ENCODE assay signal across 15 cellular contexts in the genomic region with DNA sequence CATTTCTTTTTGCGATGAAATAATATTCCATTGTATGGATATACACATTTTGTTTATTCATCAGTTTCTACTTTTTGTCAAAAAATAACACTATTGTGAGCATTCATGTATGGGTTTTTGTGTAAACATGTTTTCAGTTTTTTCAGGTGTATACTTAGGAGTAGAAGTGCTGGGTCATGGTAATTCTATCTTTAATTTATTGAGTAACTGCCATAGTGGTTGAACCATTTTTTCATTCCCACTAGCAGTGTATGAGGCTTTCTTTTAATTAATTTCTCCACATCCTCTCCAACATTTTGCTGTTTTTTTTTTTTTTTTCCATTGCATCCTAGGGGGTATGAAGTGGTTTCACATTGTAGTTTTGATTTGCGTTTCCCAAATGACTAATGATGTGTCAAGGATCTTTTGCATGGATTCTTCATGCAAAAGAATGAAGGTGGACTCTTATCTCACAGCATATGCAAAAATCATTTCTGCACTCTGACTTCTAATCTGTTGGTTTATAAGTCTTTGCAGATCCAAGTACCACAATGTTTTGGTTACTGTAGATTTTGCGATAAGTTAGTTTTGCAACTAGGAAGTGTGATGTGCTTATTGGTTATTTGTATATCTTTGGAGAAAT. TPM values are rescaled to one million over a fixed set of nuclear protein-coding genes. Genes with fewer than 3 reads are reported as not detected.
DNase-seq lines count a peak whose midpoint lies in the region; ATAC-seq and TF ChIP-seq lines count a peak whose summit lies in the region.
"Had no signal": no experiment of that assay in that cellular context is flagged by ENCODE, and none has a peak within 500 bp of the region (broad histone marks: within the 10 kb centered on the region; RNA-seq: fewer than 3 reads in every experiment).

No MANE protein-coding gene starts in this region.

- H3K36me3 ChIP-seq in SK-N-MC (ENCODE audit: insufficient read depth, low read length): peaks cover 24% of the 10 kb centered on the region
- H3K36me3 ChIP-seq in heart right ventricle: no peaks in the 10 kb centered on the region
- H3K36me3 ChIP-seq: WERI-Rb-1 had no signal

- H3K27ac ChIP-seq in SK-N-MC (peak overlapping the region; percentile 58), epithelial cell of prostate (peak overlapping the region; percentile 76), heart right ventricle (peak overlapping the region in 1 of 10 donors; percentile 3)
- H3K27ac ChIP-seq: WERI-Rb-1 had no signal

- H3K9me3 ChIP-seq in SK-N-MC (ENCODE audit: low read depth, low read length) (peaks cover 10% of the 10 kb centered on the region; the same call in 1 of the 2 replicates), heart right ventricle (no peaks in the 10 kb centered on the region)
- H3K9me3 ChIP-seq: mucosa of descending colon had no signal

- WGBS in heart right ventricle, 2 donors: 94 to 96% methylated on average over 3 of the region's 3 CpGs

- no peak overlapping the region for H3K9ac ChIP-seq in SK-N-MC (ENCODE audit: insufficient read length)

- H3K27ac Mint-ChIP-seq in stimulated activated naive CD8-positive, alpha-beta T cell treated with anti-CD3 and anti-CD28 coated beads, Interleukin-15, Interleukin-2, amounts not matched to agents 100 ng/mL and 50 ng/mL, for 24 hours: peak overlapping the region; percentile 73

- peak overlapping the region; percentile 12 for H3K4me3 Mint-ChIP-seq in stimulated activated naive CD8-positive, alpha-beta T cell treated with anti-CD3 and anti-CD28 coated beads, Interleukin-15, Interleukin-2, amounts not matched to agents 100 ng/mL and 50 ng/mL, for 24 hours

- H3K36me3 Mint-ChIP-seq in stimulated activated naive CD8-positive, alpha-beta T cell treated with anti-CD3 and anti-CD28 coated beads, Interleukin-15, Interleukin-2, amounts not matched to agents 100 ng/mL and 50 ng/mL, for 24 hours (ENCODE audit: low read depth): peaks cover 8% of the 10 kb centered on the region

- DNase-seq in stimulated activated naive CD8-positive, alpha-beta T cell treated with anti-CD3 and anti-CD28 coated beads, Interleukin-15, Interleukin-2, amounts not matched to agents 100 U/mL and 50 U/mL, for 24 hours: no peak
- no peak for DNase-seq in SK-N-MC (ENCODE audit: low read depth, low spot score)
- no peak for DNase-seq in epithelial cell of prostate (ENCODE audit: low read depth, low spot score)
- no peak for DNase-seq in pons (ENCODE audit: low spot score)
- DNase-seq in left lobe of liver (ENCODE audit: low spot score): no peak
- no peak for DNase-seq in heart right ventricle
- DNase-seq: AML-193; caudate nucleus; NCI-H1417 treated with DMSO at 0.1 percent for 48 hours; stimulated activated CD4-positive, alpha-beta T cell treated with anti-CD3 and anti-CD28 coated beads, Interleukin-4, amount 100 ng/mL, for 1 hour; stimulated activated naive CD4-positive, alpha-beta T cell; WERI-Rb-1 had no signal

- H3K4me1 ChIP-seq in heart right ventricle: peaks cover 0 to 60% (median 38%) of the 10 kb centered on the region in 9 donors

- TF ChIP-seq CTCF in heart right ventricle (IDR thresholded peaks at IDR 0.05): no peak

- no peaks in the 10 kb centered on the region for H3K27me3 ChIP-seq in heart right ventricle

- intact Hi-C loops in heart right ventricle (cut with DNase I): no loop called here

- peaks cover 57% of the 10 kb centered on the region for H3K4me1 Mint-ChIP-seq in stimulated activated naive CD8-positive, alpha-beta T cell treated with anti-CD3 and anti-CD28 coated beads, Interleukin-15, Interleukin-2, amounts not matched to agents 100 ng/mL and 50 ng/mL, for 24 hours (ENCODE audit: low read depth)

- no peaks in the 10 kb centered on the region for H3K9me3 Mint-ChIP-seq in stimulated activated naive CD8-positive, alpha-beta T cell treated with anti-CD3 and anti-CD28 coated beads, Interleukin-15, Interleukin-2, amounts not matched to agents 100 ng/mL and 50 ng/mL, for 24 hours

- ATAC-seq in stimulated activated naive CD8-positive, alpha-beta T cell treated with anti-CD3 and anti-CD28 coated beads, Interleukin-15, Interleukin-2, amounts not matched to agents 100 U/mL and 50 U/mL, for 24 hours: no peak
- ATAC-seq in HG02642 (IDR thresholded peaks at IDR 0.05; ENCODE audit: poor library complexity, unreplicated experiment) (no peak), left lobe of liver (no peak), heart right ventricle (no peak)

- H3K27me3 Mint-ChIP-seq in stimulated activated naive CD8-positive, alpha-beta T cell treated with anti-CD3 and anti-CD28 coated beads, Interleukin-15, Interleukin-2, amounts not matched to agents 100 ng/mL and 50 ng/mL, for 24 hours: no peaks in the 10 kb centered on the region

- peak overlapping the region; percentile 46; the same call in 1 of the 2 replicates for H3K4me3 ChIP-seq in SK-N-MC
- no peak overlapping the region for H3K4me3 ChIP-seq in heart right ventricle
- H3K4me3 ChIP-seq: mucosa of descending colon had no signal

RNA-seq across cellular contexts. Expression of a gene that starts 12.6 kb away (rescaled TPM):
- total RNA-seq in left lobe of liver (21.4 TPM), heart right ventricle (10 to 100 TPM; 48.6 to 78.8 (median 59.9) TPM)
- 10 to 100 TPM; 27.5 to 37.5 TPM for polyA plus RNA-seq in heart right ventricle
